In genomic region chr1:47980501-47980900, GRCh38 we compare ENCODE assay signal across 28 cellular contexts. TPM values are rescaled to one million over a fixed set of nuclear protein-coding genes. Genes with fewer than 3 reads are reported as not detected.
"Had no signal": no experiment of that assay in that cellular context is flagged by ENCODE, and none has a peak within 500 bp of the region (broad histone marks: within the 10 kb centered on the region; RNA-seq: fewer than 3 reads in every experiment).

No MANE protein-coding gene starts in this region.

- H3K4me3 ChIP-seq: coronary artery, dorsolateral prefrontal cortex, esophagus squamous epithelium, gastrocnemius medialis, heart right ventricle, left lung, lower lobe of right lung, mucosa of descending colon had no signal

- H3K27ac Mint-ChIP-seq: mesothelial cell of epicardium had no signal

- H3K4me1 ChIP-seq: gastrocnemius medialis, left lung had no signal

- H3K4me3 Mint-ChIP-seq: mesothelial cell of epicardium had no signal

- H3K9me3 ChIP-seq: esophagus squamous epithelium, gastrocnemius medialis, heart right ventricle, left lung, lower lobe of right lung, mucosa of descending colon had no signal

- DNase-seq: dermis blood vessel endothelial cell; dorsolateral prefrontal cortex; effector CD4-positive, alpha-beta T cell; effector memory CD4-positive, alpha-beta T cell; erythroblast; esophagus squamous epithelium; foreskin fibroblast; foreskin melanocyte; gastrocnemius medialis; glutamatergic neuron; head of caudate nucleus; heart right ventricle; hippocampal formation; left cardiac atrium; left lung; left ventricle myocardium superior; lower lobe of right lung; mesenchymal stem cell; mucosa of descending colon had no signal

- H3K27ac ChIP-seq: coronary artery, dorsolateral prefrontal cortex, epithelial cell of prostate, esophagus squamous epithelium, gastrocnemius medialis, heart right ventricle, left lung, lower lobe of right lung had no signal

- FAIRE-seq: colon, islet of Langerhans, keratinocyte had no signal

- H3K9me3 Mint-ChIP-seq: mesothelial cell of epicardium had no signal

- H3K36me3 Mint-ChIP-seq: mesothelial cell of epicardium had no signal

- ATAC-seq: esophagus mucosa, gastrocnemius medialis, heart right ventricle, left cardiac atrium, left lung, left ventricle myocardium superior, lower lobe of right lung, mucosa of descending colon had no signal

- H3K36me3 ChIP-seq: esophagus squamous epithelium, gastrocnemius medialis, heart right ventricle, left lung, lower lobe of right lung had no signal

RNA-seq across cellular contexts. Expression of gene TRABD2B, which starts 16.7 kb away (rescaled TPM):
- total RNA-seq: dermis blood vessel endothelial cell, lung microvascular endothelial cell, myocyte had no signal
